In genomic region chr3:126737527-126737926, GRCh38 we compare ENCODE assay signal across 20 cellular contexts. TPM values are rescaled to one million over a fixed set of nuclear protein-coding genes. Genes with fewer than 3 reads are reported as not detected.
DNase-seq lines count a peak whose midpoint lies in the region; ATAC-seq and TF ChIP-seq lines count a peak whose summit lies in the region.
"Had no signal": no experiment of that assay in that cellular context is flagged by ENCODE, and none has a peak within 500 bp of the region (broad histone marks: within the 10 kb centered on the region; RNA-seq: fewer than 3 reads in every experiment).

No MANE protein-coding gene starts in this region.

- H3K27ac Mint-ChIP-seq in glutamatergic neuron (ENCODE audit: unreplicated experiment) = no peak overlapping the region
- H3K27ac Mint-ChIP-seq: activated CD4-positive, alpha-beta T cell treated with anti-CD3 and anti-CD28 coated beads, Interleukin-2, amount 10 ng/mL, durations not matched to agents 7 days and 5 days; activated naive CD4-positive, alpha-beta T cell treated with anti-CD3 and anti-CD28 coated beads, Interleukin-2, amount 10 ng/mL, durations not matched to agents 7 days and 5 days; dendritic cell treated with granulocyte-macrophage colony-stimulating factor and Interleukin-4, amounts not matched to agents 40 ng/mL and 50 ng/mL, for 4 days; type B pancreatic cell had no signal

- ATAC-seq in foreskin keratinocyte = no peak
- ATAC-seq: stimulated activated naive CD8-positive, alpha-beta T cell treated with anti-CD3 and anti-CD28 coated beads, Interleukin-15, Interleukin-2, amounts not matched to agents 100 U/mL and 50 U/mL, for 24 hours had no signal

- H3K36me3 Mint-ChIP-seq in glutamatergic neuron (ENCODE audit: unreplicated experiment) = peaks cover 17% of the 10 kb centered on the region

- H3K27ac ChIP-seq in PC-9 = no peak overlapping the region
- H3K27ac ChIP-seq in foreskin keratinocyte = no peak overlapping the region
- H3K27ac ChIP-seq: sigmoid colon had no signal

- H3K27me3 ChIP-seq in PC-9 (ENCODE audit: insufficient read depth, low read depth) = no peaks in the 10 kb centered on the region
- H3K27me3 ChIP-seq in foreskin keratinocyte = no peaks in the 10 kb centered on the region
- H3K27me3 ChIP-seq: sigmoid colon had no signal

- POLR2A ChIA-PET in PC-9 (lab: Charles Lee; ENCODE audit: unreplicated experiment) = no interaction called here

- no peak overlapping the region for H2AFZ ChIP-seq in PC-9

- H4K20me1 ChIP-seq in PC-9 (ENCODE audit: insufficient read depth) = no peaks in the 10 kb centered on the region; the same call in 1 of the 2 replicates

- TF ChIP-seq CTCF in AG09309 (IDR thresholded peaks at IDR 0.05; ENCODE audit: control insufficient read depth, insufficient read depth, low read depth, low read length, missing control alignments) = peak; percentile 16
- TF ChIP-seq CTCF in GM13976 (IDR thresholded peaks at IDR 0.05; ENCODE audit: borderline replicate concordance, control extremely low read depth, extremely low read depth, insufficient read depth, missing control alignments) = peak; percentile 15
- TF ChIP-seq CTCF in PC-9 (conservative IDR thresholded peaks at IDR 0.05) = 0 out of 2 replicates have a peak, but pooled peaks have one; percentile 34
- TF ChIP-seq CTCF in foreskin keratinocyte (conservative IDR thresholded peaks at IDR 0.05) = peak; percentile 27
- TF ChIP-seq CTCF in glutamatergic neuron (IDR thresholded peaks at IDR 0.05; ENCODE audit: partially characterized antibody, unreplicated experiment) = no peak

- peaks cover 5% of the 10 kb centered on the region; the same call in 1 of the 2 replicates for H3K36me3 ChIP-seq in PC-9 (ENCODE audit: low read depth)

- intact Hi-C loops in PC-9 (cut with micrococcal nuclease; ENCODE audit: unreplicated experiment) = no loop called here

- peaks cover 7% of the 10 kb centered on the region for H3K27me3 Mint-ChIP-seq in glutamatergic neuron (ENCODE audit: unreplicated experiment)
- H3K27me3 Mint-ChIP-seq: activated CD4-positive, alpha-beta T cell treated with anti-CD3 and anti-CD28 coated beads, Interleukin-2, amount 10 ng/mL, durations not matched to agents 7 days and 5 days; activated naive CD4-positive, alpha-beta T cell treated with anti-CD3 and anti-CD28 coated beads, Interleukin-2, amount 10 ng/mL, durations not matched to agents 7 days and 5 days; dendritic cell treated with granulocyte-macrophage colony-stimulating factor and Interleukin-4, amounts not matched to agents 40 ng/mL and 50 ng/mL, for 4 days; type B pancreatic cell had no signal

- no peak overlapping the region for H3K4me2 ChIP-seq in PC-9

- H3K4me1 ChIP-seq in PC-9 (replicated peaks; ENCODE audit: insufficient read depth) (no peaks in the 10 kb centered on the region), foreskin keratinocyte (no peaks in the 10 kb centered on the region)
- H3K4me1 ChIP-seq: sigmoid colon had no signal

- no peaks in the 10 kb centered on the region for H3K9me3 ChIP-seq in PC-9 (ENCODE audit: insufficient read depth, low read depth)

- in situ Hi-C loops in GM13976 (cut with MboI; ENCODE audit: low sequenced_read_pairs, unreplicated experiment) = no loop called here

- BruUV-seq in PC-9 (replicated peaks; lab: Mats Ljungman, UMichigan) = no TSS peak

- H3F3A ChIP-seq in PC-9 (ENCODE audit: insufficient read depth, low read depth) = no peaks in the 10 kb centered on the region

- DNase-seq in AG09309 (ENCODE audit: low read depth) = no peak
- DNase-seq in GM13976 (ENCODE audit: low spot score) = no peak
- no peak for DNase-seq in PC-9
- DNase-seq in foreskin keratinocyte = no peak
- DNase-seq in NCI-H345 treated with DMSO at 0.1 percent for 48 hours (lab: John Stamatoyannopoulos, UW; ENCODE audit: unreplicated experiment) = no peak
- no peak for DNase-seq in NCI-H526 (lab: John Stamatoyannopoulos, UW)
- DNase-seq in glutamatergic neuron = no peak
- no peak for DNase-seq in stimulated activated CD4-positive, alpha-beta T cell treated with anti-CD3 and anti-CD28 coated beads, Interleukin-15, amount 100 ng/mL, for 24 hours
- DNase-seq: activated CD4-positive, alpha-beta T cell treated with anti-CD3 and anti-CD28 coated beads, Interleukin-2, amount 10 ng/mL, durations not matched to agents 7 days and 5 days; activated CD8-positive, alpha-beta memory T cell treated with anti-CD3 and anti-CD28 coated beads, Interleukin-2, amount 50 U/mL, for 48 hours; activated naive CD4-positive, alpha-beta T cell treated with anti-CD3 and anti-CD28 coated beads, Interleukin-2, amount 10 ng/mL, durations not matched to agents 7 days and 5 days; NCI-H1436; NCI-H2171 treated with DMSO at 0.1 percent for 48 hours; NCI-H82; occipital lobe; sigmoid colon; stimulated activated CD4-positive, alpha-beta T cell treated with anti-CD3 and anti-CD28 coated beads, Interleukin-1b, Interleukin-23, amount 100 ng/mL, for 48 hours; stimulated activated naive CD8-positive, alpha-beta T cell treated with anti-CD3 and anti-CD28 coated beads, Interleukin-15, Interleukin-2, amounts not matched to agents 100 U/mL and 50 U/mL, for 24 hours had no signal

- CTCF ChIA-PET in PC-9 (lab: Charles Lee) = no interaction called here

- no peaks in the 10 kb centered on the region for H3K79me2 ChIP-seq in PC-9 (ENCODE audit: low read depth)

- no peak overlapping the region for H3K4me3 Mint-ChIP-seq in glutamatergic neuron (ENCODE audit: unreplicated experiment)
- H3K4me3 Mint-ChIP-seq: activated CD4-positive, alpha-beta T cell treated with anti-CD3 and anti-CD28 coated beads, Interleukin-2, amount 10 ng/mL, durations not matched to agents 7 days and 5 days; activated naive CD4-positive, alpha-beta T cell treated with anti-CD3 and anti-CD28 coated beads, Interleukin-2, amount 10 ng/mL, durations not matched to agents 7 days and 5 days; dendritic cell treated with granulocyte-macrophage colony-stimulating factor and Interleukin-4, amounts not matched to agents 40 ng/mL and 50 ng/mL, for 4 days; type B pancreatic cell had no signal

- H3K4me3 ChIP-seq in AG09309 (ENCODE audit: control insufficient read depth, low read depth, low read length) = no peak overlapping the region
- no peak overlapping the region for H3K4me3 ChIP-seq in PC-9
- H3K4me3 ChIP-seq: sigmoid colon had no signal

- peaks cover 24% of the 10 kb centered on the region for H3K4me1 Mint-ChIP-seq in glutamatergic neuron (ENCODE audit: low read depth, unreplicated experiment)
- H3K4me1 Mint-ChIP-seq: activated CD4-positive, alpha-beta T cell treated with anti-CD3 and anti-CD28 coated beads, Interleukin-2, amount 10 ng/mL, durations not matched to agents 7 days and 5 days; activated naive CD4-positive, alpha-beta T cell treated with anti-CD3 and anti-CD28 coated beads, Interleukin-2, amount 10 ng/mL, durations not matched to agents 7 days and 5 days had no signal

- H3K9me3 Mint-ChIP-seq in glutamatergic neuron (ENCODE audit: unreplicated experiment) = peaks cover 5% of the 10 kb centered on the region
- H3K9me3 Mint-ChIP-seq: dendritic cell treated with granulocyte-macrophage colony-stimulating factor and Interleukin-4, amounts not matched to agents 40 ng/mL and 50 ng/mL, for 4 days; type B pancreatic cell had no signal

- H3K9me2 ChIP-seq in PC-9 (ENCODE audit: insufficient read depth) = no peaks in the 10 kb centered on the region

RNA-seq across cellular contexts. Expression of gene CHCHD6, which starts 33.5 kb away (rescaled TPM):
- total RNA-seq in PC-9 (2021) = 47.7 and 48.2 TPM in 2 replicates
- 28.1 and 28.7 TPM in 2 replicates for total RNA-seq in foreskin keratinocyte
- polyA plus RNA-seq in foreskin keratinocyte = 42.3 and 42.4 TPM in 2 replicates
- total RNA-seq in glutamatergic neuron (ENCODE audit: unreplicated experiment) = 17.2 TPM
